Comparison of ENCODE assay signal across 18 cellular contexts in genomic region chr3:64454768-64455167, GRCh38.
"Had no signal": no experiment of that assay in that cellular context is flagged by ENCODE, and none has a peak within 500 bp of the region (broad histone marks: within the 10 kb centered on the region; RNA-seq: fewer than 3 reads in every experiment).

No MANE protein-coding gene starts in this region.

- H3K27ac Mint-ChIP-seq: IgD-negative memory B cell had no signal

- FAIRE-seq: HepG2, K562 had no signal

- H3K4me3 Mint-ChIP-seq: IgD-negative memory B cell had no signal

- H3K4me3 ChIP-seq: K562 had no signal

- H3K9ac ChIP-seq: KMS-11 had no signal

- H3K4me2 ChIP-seq: KMS-11 had no signal

- ATAC-seq: HepG2, K562 had no signal

- DNase-seq: Kasumi-1, MM.1S, NCI-H1092 treated with DMSO at 0.1 percent for 48 hours, NCI-H1436, NCI-H187, NCI-H2029, NCI-H2081 treated with DMSO at 0.1 percent for 48 hours, NCI-H2171, NCI-H446, NCI-H510A, NCI-H524 treated with DMSO at 0.1 percent for 48 hours, NCI-H774, SHP77 had no signal

- H3K9me3 Mint-ChIP-seq: IgD-negative memory B cell had no signal

- H3K27ac ChIP-seq: KMS-11, RWPE1 had no signal
